8 cellular contexts compared by ENCODE assay signal in the genomic region with DNA sequence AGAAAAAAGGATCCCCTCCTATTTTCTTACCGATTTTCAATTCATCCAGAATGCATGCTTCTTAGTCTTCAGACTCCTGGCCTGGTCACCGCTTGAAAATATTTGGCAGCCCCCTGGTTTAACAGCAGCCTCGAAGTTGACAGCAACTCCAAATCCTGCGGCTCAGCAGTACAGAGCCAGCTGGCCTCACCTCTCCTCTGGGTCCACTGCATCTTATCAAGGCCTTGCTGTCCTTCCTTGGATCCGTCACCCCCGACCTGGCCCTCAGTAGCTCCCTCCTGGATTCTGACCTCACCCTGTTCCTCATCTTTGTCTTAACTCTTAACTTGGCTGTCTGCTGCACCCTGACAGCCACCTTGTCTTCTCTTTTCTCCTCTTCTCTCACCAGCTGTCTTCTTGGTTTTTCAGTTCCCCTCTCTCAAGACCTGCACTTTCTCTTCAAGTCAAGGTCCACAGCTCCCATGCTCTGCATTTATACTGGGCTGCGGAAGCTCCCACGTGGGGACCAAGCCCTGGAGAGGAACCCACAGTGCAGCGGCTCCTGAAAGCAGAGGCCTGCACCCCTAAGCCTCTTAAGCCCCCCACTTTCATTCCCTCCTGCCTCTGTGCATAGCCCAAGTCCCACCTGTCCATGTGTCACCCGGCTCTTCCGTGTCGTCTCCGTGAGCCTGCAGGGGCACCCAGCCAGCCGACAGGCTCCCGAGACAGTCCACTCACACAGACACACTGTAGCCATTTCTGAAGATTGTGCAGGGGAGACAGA. TPM values are rescaled to one million over a fixed set of nuclear protein-coding genes. Genes with fewer than 3 reads are reported as not detected.
DNase-seq lines count a peak whose midpoint lies in the region; ATAC-seq and TF ChIP-seq lines count a peak whose summit lies in the region.

No MANE protein-coding gene starts in this region.

- H3K4me2 ChIP-seq in OCI-LY3 (ENCODE audit: low read length): peak overlapping the region; percentile 98

- H3K27me3 Mint-ChIP-seq in stimulated activated memory B cell treated with anti-CD40 and anti-IgM and Interleukin-4, amounts not matched to agents 10 μg/mL and 1 μg/mL and 100 μg/mL, for 72 hours: no peaks in the 10 kb centered on the region

- peaks cover 9 to 26% of the 10 kb centered on the region in 2 donors for H3K36me3 Mint-ChIP-seq in activated naive CD4-positive, alpha-beta T cell treated with anti-CD3 and anti-CD28 coated beads, Interleukin-2, amount 50 U/mL, for 72 hours
- no peaks in the 10 kb centered on the region for H3K36me3 Mint-ChIP-seq in stimulated activated memory B cell treated with anti-CD40 and anti-IgM and Interleukin-4, amounts not matched to agents 10 μg/mL and 1 μg/mL and 100 μg/mL, for 72 hours

- peak overlapping the region; percentile 98 for H3K9ac ChIP-seq in OCI-LY3 (ENCODE audit: low read length)

- no peak for TF ChIP-seq CTCF in OCI-LY3 (IDR thresholded peaks at IDR 0.05; ENCODE audit: low read depth, low read length)

- H3K9me3 ChIP-seq in OCI-LY3 (ENCODE audit: insufficient read depth, low read length) (no peaks in the 10 kb centered on the region), HAP-1 (no peaks in the 10 kb centered on the region; the same call in 1 of the 2 replicates)

- in situ Hi-C loops in HAP-1 (cut with MboI; ENCODE audit: low sequenced_read_pairs): no loop called here

- H3K27me3 ChIP-seq in OCI-LY3 (ENCODE audit: low read depth, low read length): no peaks in the 10 kb centered on the region
- no peaks in the 10 kb centered on the region for H3K27me3 ChIP-seq in HAP-1 (ENCODE audit: low read depth)

- peak overlapping the region; percentile 39; the same call in 1 of the 2 replicates for H2AFZ ChIP-seq in OCI-LY3 (ENCODE audit: low read depth, low read length)

- intact Hi-C loops in posterior cingulate gyrus (cut with DNase I): no loop called here

- ATAC-seq in activated naive CD4-positive, alpha-beta T cell treated with anti-CD3 and anti-CD28 coated beads, Interleukin-2, amount 50 U/mL, for 72 hours: no peak
- peak; percentile 68 for ATAC-seq in HG02623 (IDR thresholded peaks at IDR 0.05; ENCODE audit: unreplicated experiment)
- peak; percentile 91 for ATAC-seq in stimulated activated memory B cell treated with anti-CD40 and anti-IgM and Interleukin-4, amounts not matched to agents 10 μg/mL and 1 μg/mL and 100 μg/mL, for 72 hours

- peaks cover 58% of the 10 kb centered on the region for H3K4me1 ChIP-seq in OCI-LY3 (ENCODE audit: low read length)
- no peaks in the 10 kb centered on the region for H3K4me1 ChIP-seq in HAP-1

- no peaks in the 10 kb centered on the region for H4K20me1 ChIP-seq in OCI-LY3 (ENCODE audit: insufficient read depth, low read length)

- peak overlapping the region; percentile 89 for H3K27ac ChIP-seq in OCI-LY3 (ENCODE audit: low read length)

- peaks cover 0 to 4% of the 10 kb centered on the region in 2 donors for H3K9me3 Mint-ChIP-seq in activated naive CD4-positive, alpha-beta T cell treated with anti-CD3 and anti-CD28 coated beads, Interleukin-2, amount 50 U/mL, for 72 hours
- no peaks in the 10 kb centered on the region for H3K9me3 Mint-ChIP-seq in stimulated activated memory B cell treated with anti-CD40 and anti-IgM and Interleukin-4, amounts not matched to agents 10 μg/mL and 1 μg/mL and 100 μg/mL, for 72 hours

- no peak for DNase-seq in activated naive CD4-positive, alpha-beta T cell treated with anti-CD3 and anti-CD28 coated beads, Interleukin-2, amount 50 U/mL, for 72 hours (ENCODE audit: low spot score in 2 of 2)
- no peak for DNase-seq in activated naive CD4-positive, alpha-beta T cell (lab: John Stamatoyannopoulos, UW)
- DNase-seq in HAP-1 (ENCODE audit: low spot score in 2 of 2): no peak
- no peak for DNase-seq in posterior cingulate gyrus
- no peak for DNase-seq in superior temporal gyrus (ENCODE audit: extremely low spot score)

- H3K4me3 Mint-ChIP-seq in stimulated activated memory B cell treated with anti-CD40 and anti-IgM and Interleukin-4, amounts not matched to agents 10 μg/mL and 1 μg/mL and 100 μg/mL, for 72 hours: peak overlapping the region; percentile 63

- peak overlapping the region; percentile 6 to 88 for H3K27ac Mint-ChIP-seq in activated naive CD4-positive, alpha-beta T cell treated with anti-CD3 and anti-CD28 coated beads, Interleukin-2, amount 50 U/mL, for 72 hours
- peak overlapping the region; percentile 76 for H3K27ac Mint-ChIP-seq in stimulated activated memory B cell treated with anti-CD40 and anti-IgM and Interleukin-4, amounts not matched to agents 10 μg/mL and 1 μg/mL and 100 μg/mL, for 72 hours

- peaks cover 28% of the 10 kb centered on the region for H3K79me2 ChIP-seq in OCI-LY3 (ENCODE audit: low read length)

- H3K4me3 ChIP-seq in OCI-LY3 (ENCODE audit: low read length): peak overlapping the region; percentile 95
- no peak overlapping the region for H3K4me3 ChIP-seq in HAP-1

- peaks cover 72% of the 10 kb centered on the region for H3K4me1 Mint-ChIP-seq in stimulated activated memory B cell treated with anti-CD40 and anti-IgM and Interleukin-4, amounts not matched to agents 10 μg/mL and 1 μg/mL and 100 μg/mL, for 72 hours

- H3K36me3 ChIP-seq in OCI-LY3 (replicated peaks; ENCODE audit: low read depth, low read length) (no peaks in the 10 kb centered on the region), HAP-1 (replicated peaks) (no peaks in the 10 kb centered on the region)

RNA-seq across cellular contexts. Expression of a gene that starts 6.0 kb away (rescaled TPM):
- 10 to 100 TPM in 1 of 2 donors, 1 to 10 TPM in 1; 3.6 to 79.4 TPM for total RNA-seq in activated naive CD4-positive, alpha-beta T cell treated with anti-CD3 and anti-CD28 coated beads, Interleukin-2, amount 50 U/mL, for 72 hours

RNA-seq across cellular contexts. Expression of a gene that starts 51.2 kb away (rescaled TPM):
- total RNA-seq in activated naive CD4-positive, alpha-beta T cell treated with anti-CD3 and anti-CD28 coated beads, Interleukin-2, amount 50 U/mL, for 72 hours: not detected

RNA-seq across cellular contexts. Expression of a gene that starts 58.3 kb away (rescaled TPM):
- total RNA-seq in activated naive CD4-positive, alpha-beta T cell treated with anti-CD3 and anti-CD28 coated beads, Interleukin-2, amount 50 U/mL, for 72 hours: 100 to 1,000 TPM in 1 of 2 donors, 10 to 100 TPM in 1; 18.0 to 365 TPM

Comparison
In these comparisons a context has a peak if more than half of its experiments do, and no peak if none do; other contexts are left out.
1. ATAC-seq: peak in HG02623 (single experiment) and stimulated activated memory B cell treated with anti-CD40 and anti-IgM and Interleukin-4, amounts not matched to agents 10 μg/mL and 1 μg/mL and 100 μg/mL, for 72 hours (single experiment); none in activated naive CD4-positive, alpha-beta T cell treated with anti-CD3 and anti-CD28 coated beads, Interleukin-2, amount 50 U/mL, for 72 hours (0 of 2).